Comparison of ENCODE assay signal across 8 cellular contexts in genomic region chr4:88803600-88804096, GRCh38.
DNase-seq lines count a peak whose midpoint lies in the region; ATAC-seq and TF ChIP-seq lines count a peak whose summit lies in the region.

No MANE protein-coding gene starts in this region.

- peak; percentile 84 for ATAC-seq in HG02973 (IDR thresholded peaks at IDR 0.05; ENCODE audit: unreplicated experiment)
- ATAC-seq in Right ventricle myocardium superior (ENCODE audit: poor library complexity): peak; percentile 80
- ATAC-seq in upper lobe of right lung: peak; percentile 90
- no peak for ATAC-seq in GM19324 (IDR thresholded peaks at IDR 0.05; ENCODE audit: low FRiP score, unreplicated experiment)

- no peaks in the 10 kb centered on the region for H3K9me3 Mint-ChIP-seq in activated naive CD4-positive, alpha-beta T cell treated with anti-CD3 and anti-CD28 coated beads for 36 hours

- peak overlapping the region; percentile 62 for H3K27ac ChIP-seq in upper lobe of right lung

- no peak for TF ChIP-seq CTCF in upper lobe of right lung (IDR thresholded peaks at IDR 0.05)

- H3K9me3 ChIP-seq in upper lobe of right lung: no peaks in the 10 kb centered on the region

- no peak overlapping the region for H3K27ac Mint-ChIP-seq in activated naive CD4-positive, alpha-beta T cell treated with anti-CD3 and anti-CD28 coated beads for 36 hours

- CTCF ChIA-PET in activated naive CD4-positive, alpha-beta T cell treated with anti-CD3 and anti-CD28 coated beads for 36 hours (lab: Charles Lee): interaction anchor here (0.7 kb wide), 1 partner anchor 423 kb away, joined by 3 read pairs; no protein-coding TSS in a partner anchor

- H3K27me3 ChIP-seq in upper lobe of right lung: no peaks in the 10 kb centered on the region

- intact Hi-C loops in activated naive CD4-positive, alpha-beta T cell treated with anti-CD3 and anti-CD28 coated beads for 36 hours (cut with micrococcal nuclease): loop anchor here (1.0 to 5.0 kb wide), 8 partner anchors 10 to 521 kb away; partner anchors contain the start of genes HERC3 and PPM1K
- intact Hi-C loops in Right ventricle myocardium superior (cut with DNase I): no loop called here
- intact Hi-C loops in upper lobe of right lung (cut with DNase I): no loop called here

- H3K36me3 ChIP-seq in upper lobe of right lung: no peaks in the 10 kb centered on the region

- peaks cover 28% of the 10 kb centered on the region for H3K4me1 ChIP-seq in upper lobe of right lung

- peak; percentile 60 for DNase-seq in activated naive CD4-positive, alpha-beta T cell treated with anti-CD3 and anti-CD28 coated beads for 36 hours
- no peak for DNase-seq in activated naive CD4-positive, alpha-beta T cell treated with anti-CD3 and anti-CD28 coated beads, Interleukin-2, amount 50 U/mL, for 16 hours
- DNase-seq in RPMI7951 (ENCODE audit: low read depth) (peak; percentile 61), Right ventricle myocardium superior (no peak), upper lobe of right lung (no peak), HK-2 (ENCODE audit: unreplicated experiment) (no peak)

- H3K36me3 Mint-ChIP-seq in activated naive CD4-positive, alpha-beta T cell treated with anti-CD3 and anti-CD28 coated beads for 36 hours (ENCODE audit: low read depth): no peaks in the 10 kb centered on the region

- no peak overlapping the region for H3K4me3 ChIP-seq in upper lobe of right lung

- no peak overlapping the region for H3K4me3 Mint-ChIP-seq in activated naive CD4-positive, alpha-beta T cell treated with anti-CD3 and anti-CD28 coated beads for 36 hours

- peaks cover 22% of the 10 kb centered on the region for H3K4me1 Mint-ChIP-seq in activated naive CD4-positive, alpha-beta T cell treated with anti-CD3 and anti-CD28 coated beads for 36 hours (ENCODE audit: low read depth)

- H3K27me3 Mint-ChIP-seq in activated naive CD4-positive, alpha-beta T cell treated with anti-CD3 and anti-CD28 coated beads for 36 hours (ENCODE audit: low read depth): no peaks in the 10 kb centered on the region

Comparison
In these comparisons a context has a peak if more than half of its experiments do, and no peak if none do; other contexts are left out.
1. DNase-seq: peak in activated naive CD4-positive, alpha-beta T cell treated with anti-CD3 and anti-CD28 coated beads for 36 hours (single experiment) and RPMI7951 (single experiment); none in activated naive CD4-positive, alpha-beta T cell treated with anti-CD3 and anti-CD28 coated beads, Interleukin-2, amount 50 U/mL, for 16 hours (single experiment), Right ventricle myocardium superior (single experiment), upper lobe of right lung (single experiment) and HK-2 (single experiment).